ENCODE assay signal across 12 cellular contexts in genomic region chr6:156775717-156776116, GRCh38. TPM values are rescaled to one million over a fixed set of nuclear protein-coding genes. Genes with fewer than 3 reads are reported as not detected.
DNase-seq lines count a peak whose midpoint lies in the region; ATAC-seq and TF ChIP-seq lines count a peak whose summit lies in the region.
"Had no signal": no experiment of that assay in that cellular context is flagged by ENCODE, and none has a peak within 500 bp of the region (broad histone marks: within the 10 kb centered on the region; RNA-seq: fewer than 3 reads in every experiment).

No MANE protein-coding gene starts in this region.

- H3K4me3 Mint-ChIP-seq in stimulated activated naive CD8-positive, alpha-beta T cell treated with anti-CD3 and anti-CD28 coated beads, Interleukin-15, amount 100 ng/mL, for 72 hours = no peak overlapping the region

- H3K79me2 ChIP-seq in fibroblast of lung (ENCODE audit: control insufficient read depth, insufficient read depth, low read length) = peaks cover 27% of the 10 kb centered on the region

- H3K4me1 ChIP-seq in fibroblast of lung (ENCODE audit: control insufficient read depth, extremely low read depth, insufficient read depth, low read length) = peaks cover 3% of the 10 kb centered on the region
- H3K4me1 ChIP-seq in gastrocnemius medialis = peaks cover 24 to 27% of the 10 kb centered on the region in 2 donors

- H3K4me1 Mint-ChIP-seq in stimulated activated naive CD8-positive, alpha-beta T cell treated with anti-CD3 and anti-CD28 coated beads, Interleukin-15, amount 100 ng/mL, for 72 hours = peaks cover 28% of the 10 kb centered on the region

- H3K4me2 ChIP-seq in fibroblast of lung (ENCODE audit: extremely low read depth, insufficient read depth, low read length) = peak overlapping the region; percentile 98

- H3K27me3 ChIP-seq in fibroblast of lung (ENCODE audit: control insufficient read depth, insufficient read depth, low read length) (no peaks in the 10 kb centered on the region), gastrocnemius medialis (no peaks in the 10 kb centered on the region)
- H3K27me3 ChIP-seq: SJSA1 had no signal

- H3K9me3 ChIP-seq in fibroblast of lung (ENCODE audit: control insufficient read depth, insufficient read depth, low read depth, low read length) (no peaks in the 10 kb centered on the region), gastrocnemius medialis (no peaks in the 10 kb centered on the region)
- H3K9me3 ChIP-seq: SJSA1 had no signal

- H3K27me3 Mint-ChIP-seq in stimulated activated naive CD8-positive, alpha-beta T cell treated with anti-CD3 and anti-CD28 coated beads, Interleukin-15, amount 100 ng/mL, for 72 hours = no peaks in the 10 kb centered on the region

- TF ChIP-seq CTCF in fibroblast of lung (conservative IDR thresholded peaks at IDR 0.05 in 1 of 2, IDR thresholded peaks at IDR 0.05 in 1 of 2; ENCODE audit: low read depth in 1 of 2, low read length in 2 of 2) = no peak
- no peak for TF ChIP-seq CTCF in gastrocnemius medialis (IDR thresholded peaks at IDR 0.05 in 4 of 5, conservative IDR thresholded peaks at IDR 0.05 in 1 of 5)

- DNase-seq in EH (ENCODE audit: low read depth) = peak; percentile 21
- peak; percentile 41 for DNase-seq in NCI-H446 treated with DMSO at 0.1 percent for 48 hours (lab: John Stamatoyannopoulos, UW)
- no peak for DNase-seq in fibroblast of lung (ENCODE audit: low read depth in 2 of 2)
- no peak for DNase-seq in gastrocnemius medialis
- no peak for DNase-seq in nucleus accumbens (lab: John Stamatoyannopoulos, UW)
- DNase-seq in stimulated activated naive CD8-positive, alpha-beta T cell treated with anti-CD3 and anti-CD28 coated beads, Interleukin-15, amount 100 ng/mL, for 72 hours = no peak
- DNase-seq in NOMO-1 (lab: John Stamatoyannopoulos, UW; ENCODE audit: unreplicated experiment in 2 of 2) = no peak
- DNase-seq in stimulated activated CD4-positive, alpha-beta T cell treated with anti-CD3 and anti-CD28 coated beads, Interleukin-4, amount 100 ng/mL, for 4 hours = no peak
- DNase-seq: GF-D8; NCI-H1105; stimulated activated CD4-positive, alpha-beta T cell treated with anti-CD3 and anti-CD28 coated beads, Interleukin-15, amount 100 ng/mL, for 24 hours had no signal

- no peak overlapping the region for H3K9ac ChIP-seq in fibroblast of lung (ENCODE audit: insufficient read depth, low read length)

- no peaks in the 10 kb centered on the region for H4K20me1 ChIP-seq in fibroblast of lung (ENCODE audit: control insufficient read depth, extremely low read depth, insufficient read depth, low read length)

- TF ChIP-seq POLR2A in gastrocnemius medialis (IDR thresholded peaks at IDR 0.05) = no peak

- peak overlapping the region in 2 of 4 experiments; percentile 63 to 78 for H3K4me3 ChIP-seq in fibroblast of lung (replicated peaks in 1 of 4; ENCODE audit: control extremely low read depth in 1 of 4, insufficient read depth in 1 of 4, low read depth in 3 of 4, low read length in 4 of 4)
- H3K4me3 ChIP-seq in gastrocnemius medialis = no peak overlapping the region

- no peak overlapping the region for H2AFZ ChIP-seq in fibroblast of lung (ENCODE audit: low read length)

- H3K27ac ChIP-seq in fibroblast of lung (ENCODE audit: insufficient read depth, low read length) (no peak overlapping the region), gastrocnemius medialis (peak overlapping the region; percentile 96 to 98 (median 98))

- no peaks in the 10 kb centered on the region for H3K9me3 Mint-ChIP-seq in stimulated activated naive CD8-positive, alpha-beta T cell treated with anti-CD3 and anti-CD28 coated beads, Interleukin-15, amount 100 ng/mL, for 72 hours

- intact Hi-C loops in gastrocnemius medialis (cut with DNase I; ENCODE audit: low total_unique reads) = loop anchor here (2.0 to 10.0 kb wide), 5 partner anchors 182 to 1461 kb away; partner anchors contain the start of gene TFB1M

- ATAC-seq in gastrocnemius medialis = no peak
- no peak for ATAC-seq in stimulated activated naive CD8-positive, alpha-beta T cell treated with anti-CD3 and anti-CD28 coated beads, Interleukin-15, amount 100 ng/mL, for 72 hours

- no peak overlapping the region for H3K27ac Mint-ChIP-seq in stimulated activated naive CD8-positive, alpha-beta T cell treated with anti-CD3 and anti-CD28 coated beads, Interleukin-15, amount 100 ng/mL, for 72 hours

- in situ Hi-C loops in gastrocnemius medialis (cut with MboI; ENCODE audit: low sequenced_read_pairs in 4 of 4) = loop anchor here in 3 of 4 donors (10.0 to 25.0 kb wide), 3 partner anchors 91 to 1463 kb away; partner anchors contain the start of gene TFB1M (in 1 of the 3)

- H3K36me3 ChIP-seq in fibroblast of lung (ENCODE audit: control insufficient read depth, insufficient read depth, low read length) (no peaks in the 10 kb centered on the region), gastrocnemius medialis (no peaks in the 10 kb centered on the region)

RNA-seq across cellular contexts. Expression of gene ARID1B, which starts 1.5 kb away (rescaled TPM):
- 29.3 and 41.9 TPM in 2 replicates for total RNA-seq in fibroblast of lung
- polyA plus RNA-seq in fibroblast of lung = 15.4 and 18.6 TPM in 2 replicates
- 19.9 and 21.1 TPM in 2 replicates for polyA plus RNA-seq in fibroblast of lung (2012)
- polyA minus RNA-seq in fibroblast of lung (ENCODE audit: low replicate concordance) = 115 and 117 TPM in 2 replicates
- 10 to 100 TPM; 54.9 to 75.3 (median 62.0) TPM for total RNA-seq in gastrocnemius medialis

Comparison
In these comparisons a context has a peak if more than half of its experiments do, and no peak if none do; other contexts are left out.
1. DNase-seq: peak in EH (single experiment) and NCI-H446 treated with DMSO at 0.1 percent for 48 hours (single experiment); none in fibroblast of lung (0 of 2), gastrocnemius medialis (0 of 2), nucleus accumbens (0 of 56), stimulated activated naive CD8-positive, alpha-beta T cell treated with anti-CD3 and anti-CD28 coated beads, Interleukin-15, amount 100 ng/mL, for 72 hours (0 of 2), NOMO-1 (0 of 2) and stimulated activated CD4-positive, alpha-beta T cell treated with anti-CD3 and anti-CD28 coated beads, Interleukin-4, amount 100 ng/mL, for 4 hours (0 of 2).